Comparison of ENCODE assay signal across 14 cellular contexts in the genomic region with DNA sequence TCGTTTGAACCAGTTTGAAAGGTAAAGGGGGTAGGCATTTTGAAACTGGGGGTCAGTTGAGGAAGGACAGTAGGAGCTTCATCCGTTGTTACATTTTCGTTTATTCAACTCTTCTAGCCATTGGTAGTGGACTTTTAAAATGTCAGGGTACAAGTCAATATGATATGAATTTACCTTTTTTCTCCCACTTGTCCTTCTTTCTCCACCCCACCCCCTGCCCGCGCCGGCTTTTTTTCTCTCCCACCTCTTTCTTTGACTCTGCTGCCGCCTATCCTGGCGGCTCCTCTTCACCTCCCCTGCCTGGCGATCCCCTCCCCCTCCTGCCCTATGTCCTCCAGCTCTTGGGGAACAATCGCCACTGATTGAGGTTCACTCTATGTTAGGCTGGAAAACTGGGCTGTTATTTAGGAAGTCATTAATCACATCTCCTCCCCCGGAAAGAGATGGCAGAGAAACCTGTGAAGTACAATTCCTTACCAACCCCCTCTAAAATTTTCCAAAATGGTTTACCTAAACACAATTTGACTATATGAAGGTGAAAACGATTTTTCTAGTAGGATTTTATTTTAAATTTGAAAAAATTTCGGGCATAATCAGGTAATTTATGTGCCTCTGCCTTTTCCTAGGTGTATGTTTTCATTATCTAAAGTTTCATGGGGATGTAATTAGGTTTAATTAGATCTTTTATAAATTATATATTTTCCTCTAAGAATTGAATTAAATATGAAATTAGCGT. TPM values are rescaled to one million over a fixed set of nuclear protein-coding genes. Genes with fewer than 3 reads are reported as not detected.
A peak's percentile ranks its signal among the peaks of the same experiment; 100 is the strongest.
DNase-seq lines count a peak whose midpoint lies in the region; ATAC-seq, FAIRE-seq and TF ChIP-seq lines count a peak whose summit lies in the region.
"Had no signal": no experiment of that assay in that cellular context is flagged by ENCODE, and none has a peak within 500 bp of the region (broad histone marks: within the 10 kb centered on the region; RNA-seq: fewer than 3 reads in every experiment).

No MANE protein-coding gene starts in this region.

- H3K4me2 ChIP-seq in A549 = peak overlapping the region; percentile 87

- H3K27ac Mint-ChIP-seq in activated CD4-positive, alpha-beta memory T cell treated with anti-CD3 and anti-CD28 coated beads for 36 hours = no peak overlapping the region
- H3K27ac Mint-ChIP-seq: activated T-cell treated with anti-CD3 and anti-CD28 coated beads, Interleukin-2, amount 50 U/mL, for 72 hours had no signal

- peaks cover 18 to 93% (median 79%) of the 10 kb centered on the region in 3 donors for H3K27me3 ChIP-seq in stomach

- DNase-seq in A549 (ENCODE audit: low read depth in 1 of 2, low spot score in 1 of 2) (peak; percentile 31 to 75), SK-N-DZ (ENCODE audit: low spot score) (peak; percentile 52), NCI-H2196 treated with DMSO at 0.1 percent for 48 hours (lab: John Stamatoyannopoulos, UW; ENCODE audit: unreplicated experiment) (no peak), GM19238 (ENCODE audit: insufficient read length, low spot score) (no peak), stomach (no peak)
- DNase-seq in Jurkat, Clone E6-1 (ENCODE audit: low read depth, low spot score) = no peak
- no peak for DNase-seq in activated CD4-positive, alpha-beta memory T cell treated with anti-CD3 and anti-CD28 coated beads for 36 hours
- DNase-seq: activated T-cell treated with anti-CD3 and anti-CD28 coated beads, Interleukin-2, amount 50 U/mL, for 72 hours; brain microvascular endothelial cell; NCI-H1436 treated with DMSO at 0.1 percent for 48 hours; upper lobe of left lung had no signal

- peak; percentile 32 to 40; a peak in 2 of 5 replicates for TF ChIP-seq RAD21 in A549 (conservative IDR thresholded peaks at IDR 0.05 in 1 of 2, IDR thresholded peaks at IDR 0.05 in 1 of 2)

- WGBS in A549 (ENCODE audit: missing lambda C conversion rate) = 1% methylated on average over 14 of the region's 14 CpGs
- 8 to 10% (median 9%) methylated on average over 14 of the region's 14 CpGs for WGBS in stomach, 5 donors

- TF ChIP-seq EP300 in A549 (IDR thresholded peaks at IDR 0.05) (no peak), stomach (IDR thresholded peaks at IDR 0.05) (no peak)

- POLR2A ChIA-PET in A549 (lab: Yijun Ruan, JAX) = interaction anchor here (1.2 kb wide), 1 partner anchor 167 kb away, joined by 3 read pairs; no protein-coding TSS in a partner anchor
- POLR2A ChIA-PET in activated CD4-positive, alpha-beta memory T cell treated with anti-CD3 and anti-CD28 coated beads for 36 hours (lab: Charles Lee) = no interaction called here

- H3K27ac ChIP-seq in A549 (peak overlapping the region; percentile 91 to 96), stomach (no peak overlapping the region)
- H3K27ac ChIP-seq: brain microvascular endothelial cell, upper lobe of left lung had no signal

- peaks cover 7% of the 10 kb centered on the region for H3K9me3 Mint-ChIP-seq in activated CD4-positive, alpha-beta memory T cell treated with anti-CD3 and anti-CD28 coated beads for 36 hours

- TF ChIP-seq POLR2A in A549 (IDR thresholded peaks at IDR 0.05; ENCODE audit: low read length) (0 out of 2 replicates have a peak, but pooled peaks have one; percentile 8), stomach (IDR thresholded peaks at IDR 0.05) (no peak)

- peak overlapping the region; percentile 79 for H3K4me3 ChIP-seq in A549
- H3K4me3 ChIP-seq in Jurkat, Clone E6-1 (ENCODE audit: low read length) = peak overlapping the region; percentile 4; the same call in 1 of the 2 replicates
- peak overlapping the region; percentile 41 for H3K4me3 ChIP-seq in iPS-11a (ENCODE audit: low read depth, low read length)
- no peak overlapping the region for H3K4me3 ChIP-seq in stomach
- H3K4me3 ChIP-seq: upper lobe of left lung had no signal

- intact Hi-C loops in stomach (cut with DNase I; ENCODE audit: low total_unique reads) = no loop called here
- intact Hi-C loops in activated CD4-positive, alpha-beta memory T cell treated with anti-CD3 and anti-CD28 coated beads for 36 hours (cut with micrococcal nuclease) = loop anchor here (2.0 kb wide), 1 partner anchor 13 kb away; no protein-coding TSS in a partner anchor

- FAIRE-seq in A549 (lab: Jason Lieb, UNC) = no peak

- peak; percentile 41 to 69; a peak in 4 of 6 replicates for ATAC-seq in A549
- ATAC-seq: activated T-cell treated with anti-CD3 and anti-CD28 coated beads, Interleukin-2, amount 50 U/mL, for 72 hours had no signal

- H3K4me1 Mint-ChIP-seq in activated CD4-positive, alpha-beta memory T cell treated with anti-CD3 and anti-CD28 coated beads for 36 hours (ENCODE audit: low read depth) = peaks cover 14% of the 10 kb centered on the region

- CTCF ChIA-PET in A549 (lab: Yijun Ruan, JAX) = interaction anchor here (0.6 to 1.6 kb wide), 6 partner anchors 8 to 597 kb away, joined by 3 to 8 read pairs (median 4); no protein-coding TSS in a partner anchor
- CTCF ChIA-PET in activated CD4-positive, alpha-beta memory T cell treated with anti-CD3 and anti-CD28 coated beads for 36 hours (lab: Charles Lee) = interaction anchor here (0.6 kb wide), 1 partner anchor 9 kb away, joined by 3 read pairs; no protein-coding TSS in a partner anchor

- H3K36me3 ChIP-seq in stomach = no peaks in the 10 kb centered on the region
- H3K36me3 ChIP-seq: brain microvascular endothelial cell, upper lobe of left lung had no signal

- H3K36me3 Mint-ChIP-seq in activated CD4-positive, alpha-beta memory T cell treated with anti-CD3 and anti-CD28 coated beads for 36 hours = peaks cover 7% of the 10 kb centered on the region

- peaks cover 18% of the 10 kb centered on the region for H3K4me1 ChIP-seq in A549
- peaks cover 0 to 10% (median 4%) of the 10 kb centered on the region in 4 donors for H3K4me1 ChIP-seq in stomach

- peak; percentile 18; the same call in 1 of the 3 replicates for TF ChIP-seq CTCF in A549 (IDR thresholded peaks at IDR 0.05)
- no peak for TF ChIP-seq CTCF in stomach (IDR thresholded peaks at IDR 0.05)

- H3K4me3 Mint-ChIP-seq in activated CD4-positive, alpha-beta memory T cell treated with anti-CD3 and anti-CD28 coated beads for 36 hours = no peak overlapping the region

- H3K27me3 Mint-ChIP-seq in activated CD4-positive, alpha-beta memory T cell treated with anti-CD3 and anti-CD28 coated beads for 36 hours = peaks cover 62% of the 10 kb centered on the region

- H3K9me3 ChIP-seq in A549 (no peaks in the 10 kb centered on the region), stomach (peaks cover 0 to 14% (median 6%) of the 10 kb centered on the region in 4 donors)
- H3K9me3 ChIP-seq: upper lobe of left lung had no signal

TF ChIP-seq in A549, 52 proteins besides CTCF, POLR2A, EP300 and RAD21:
- TF ChIP-seq CEBPB (IDR thresholded peaks at IDR 0.05) = no peak
- TF ChIP-seq USF2 (IDR thresholded peaks at IDR 0.05) = no peak
- TF ChIP-seq, protein P1, sequence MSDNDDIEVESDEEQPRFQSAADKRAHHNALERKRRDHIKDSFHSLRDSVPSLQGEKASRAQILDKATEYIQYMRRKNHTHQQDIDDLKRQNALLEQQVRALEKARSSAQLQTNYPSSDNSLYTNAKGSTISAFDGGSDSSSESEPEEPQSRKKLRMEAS (IDR thresholded peaks at IDR 0.05) = no peak
- TF ChIP-seq SMC3 (IDR thresholded peaks at IDR 0.05) = 0 out of 3 replicates have a peak, but pooled peaks have one; percentile 17
- no peak for TF ChIP-seq MAZ (IDR thresholded peaks at IDR 0.05; ENCODE audit: borderline replicate concordance, low read depth, low read length)
- TF ChIP-seq POLR2AphosphoS2 (conservative IDR thresholded peaks at IDR 0.05; ENCODE audit: low read length) = no peak
- no peak for TF ChIP-seq MAFK (IDR thresholded peaks at IDR 0.05; ENCODE audit: partially characterized antibody)
- TF ChIP-seq, protein P2, sequence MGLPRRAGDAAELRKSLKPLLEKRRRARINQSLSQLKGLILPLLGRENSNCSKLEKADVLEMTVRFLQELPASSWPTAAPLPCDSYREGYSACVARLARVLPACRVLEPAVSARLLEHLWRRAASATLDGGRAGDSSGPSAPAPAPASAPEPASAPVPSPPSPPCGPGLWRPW (IDR thresholded peaks at IDR 0.05) = no peak
TF ChIP-seq in A549: peak in this region for 1.

RNA-seq across cellular contexts. Expression of gene LIN28B, which starts 0.8 kb away (rescaled TPM):
- polyA plus RNA-seq in A549 (2011; rRNA removed) (5.7 and 7.2 TPM in 2 replicates), A549 (2017; fragmentation: RNase III; extraction: RNeasy Plus Mini Kit Qiagen cat#74134 plus additional on column Dnase treatment) (3.0 to 3.6 TPM (median 3.6 TPM) in 3 replicates), stomach (not detected)
- 1.2 and 1.3 TPM in 2 replicates for polyA plus RNA-seq in A549 (2012; cell fraction: cytosol; rRNA removed)
- 0.67 and 1.1 TPM in 2 replicates for polyA plus RNA-seq in A549 (2012; cell fraction: nucleus; rRNA removed)
- polyA minus RNA-seq in A549 (2011; rRNA and poly(A)+ RNA removed) = 4.5 and 5.0 TPM in 2 replicates
- polyA plus RNA-seq in Jurkat, Clone E6-1 (2012; ENCODE audit: insufficient read depth, insufficient read length) = not detected
- polyA plus RNA-seq in SK-N-DZ (2014; cell fraction: cytosol; rRNA removed) = 34.6 and 39.7 TPM in 2 replicates
- polyA plus RNA-seq in SK-N-DZ (2014; cell fraction: nucleus; rRNA removed) = 20.0 and 20.5 TPM in 2 replicates
- not detected for total RNA-seq in stomach
- total RNA-seq in activated CD4-positive, alpha-beta memory T cell treated with anti-CD3 and anti-CD28 coated beads for 36 hours = not detected
- total RNA-seq: activated T-cell treated with anti-CD3 and anti-CD28 coated beads, Interleukin-2, amount 50 U/mL, for 72 hours; OCI-LY7 had no signal
- polyA plus RNA-seq: AG04450 had no signal

Comparison
In these comparisons a context has a peak if more than half of its experiments do, and no peak if none do; other contexts are left out.
1. DNase-seq: peak in A549 (2 of 2) and SK-N-DZ (single experiment); none in Jurkat, Clone E6-1 (single experiment), NCI-H2196 treated with DMSO at 0.1 percent for 48 hours (single experiment), GM19238 (single experiment), stomach (single experiment) and activated CD4-positive, alpha-beta memory T cell treated with anti-CD3 and anti-CD28 coated beads for 36 hours (single experiment).
2. H3K27ac ChIP-seq: peak in A549 (2 of 2); none in stomach (0 of 5).
3. H3K4me3 ChIP-seq: peak in A549 (single experiment), Jurkat, Clone E6-1 (single experiment) and iPS-11a (single experiment); none in stomach (0 of 4).